33 cellular contexts compared by ENCODE assay signal in the genomic region with DNA sequence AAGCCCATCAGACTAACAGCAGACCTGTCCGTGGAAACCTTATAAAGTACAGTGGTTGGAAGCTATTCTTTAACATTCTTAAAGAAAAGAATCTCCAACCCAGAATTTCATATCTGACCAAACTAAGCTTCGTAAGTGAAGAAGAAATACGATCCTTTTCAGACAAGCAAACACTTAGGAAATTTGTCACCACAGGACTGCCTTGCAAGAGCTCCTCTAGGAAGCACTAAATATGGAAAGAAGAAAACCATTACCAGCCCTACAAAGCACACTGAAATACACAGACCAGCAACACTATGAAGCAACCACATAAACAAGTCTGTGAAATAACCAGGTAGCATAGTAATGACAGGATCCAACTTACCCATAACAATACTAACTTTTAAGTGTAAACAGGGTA.
"Had no signal": no experiment of that assay in that cellular context is flagged by ENCODE, and none has a peak within 500 bp of the region (broad histone marks: within the 10 kb centered on the region; RNA-seq: fewer than 3 reads in every experiment).

No MANE protein-coding gene starts in this region.

- H3K4me3 Mint-ChIP-seq: activated CD4-positive, alpha-beta memory T cell treated with anti-CD3 and anti-CD28 coated beads for 36 hours; activated naive CD4-positive, alpha-beta T cell treated with anti-CD3 and anti-CD28 coated beads, Interleukin-2, amount 50 U/mL, for 24 hours; activated T-cell treated with anti-CD3 and anti-CD28 coated beads, Interleukin-2, amount 50 U/mL, for 24 hours; activated T-helper 17 cell treated with anti-CD3 and anti-CD28 coated beads, Interleukin-2, amount 50 U/mL, for 72 hours; endodermal cell; naive thymus-derived CD8-positive, alpha-beta T cell; neural crest cell; stimulated activated naive B cell treated with anti-CD40 and anti-IgM and Interleukin-4, amounts not matched to agents 10 μg/mL and 1 μg/mL and 100 μg/mL, for 72 hours had no signal

- H3K4me1 ChIP-seq: adrenal gland, ascending aorta, parathyroid adenoma, psoas muscle, sigmoid colon, stomach, tibial artery, upper lobe of right lung had no signal

- H3K9me3 ChIP-seq: adrenal gland, ascending aorta, gastrocnemius medialis, psoas muscle, sigmoid colon, stomach, tibial artery, upper lobe of right lung had no signal

- H3K27ac ChIP-seq: adrenal gland, ascending aorta, brain microvascular endothelial cell, gastrocnemius medialis, parathyroid adenoma, psoas muscle, sigmoid colon, stomach, tibial artery, upper lobe of right lung, WERI-Rb-1 had no signal

- H3K27me3 Mint-ChIP-seq: activated CD4-positive, alpha-beta memory T cell treated with anti-CD3 and anti-CD28 coated beads for 36 hours; activated naive CD4-positive, alpha-beta T cell treated with anti-CD3 and anti-CD28 coated beads, Interleukin-2, amount 50 U/mL, for 24 hours; activated T-cell treated with anti-CD3 and anti-CD28 coated beads, Interleukin-2, amount 50 U/mL, for 24 hours; T-helper 17 cell had no signal

- H2AFZ ChIP-seq: parathyroid adenoma had no signal

- H3K9ac ChIP-seq: parathyroid adenoma had no signal

- DNase-seq: activated CD4-positive, alpha-beta memory T cell treated with anti-CD3 and anti-CD28 coated beads for 36 hours; activated CD4-positive, alpha-beta T cell treated with anti-CD3 and anti-CD28 coated beads for 48 hours; activated CD8-positive, alpha-beta memory T cell treated with anti-CD3 and anti-CD28 coated beads, Interleukin-2, amount 50 U/mL, for 48 hours; activated T-cell treated with anti-CD3 and anti-CD28 coated beads, Interleukin-2, amount 50 U/mL, for 24 hours; adrenal gland; brain microvascular endothelial cell; cortex of kidney; endodermal cell; gastrocnemius medialis; glutamatergic neuron; islet precursor cell; left cardiac atrium; midbrain; naive thymus-derived CD8-positive, alpha-beta T cell; nucleus accumbens; psoas muscle; sigmoid colon; stimulated activated CD4-positive, alpha-beta T cell treated with anti-CD3 and anti-CD28 coated beads, Interleukin-15, amount 100 ng/mL, for 24 hours; stimulated activated CD4-positive, alpha-beta T cell treated with anti-CD3 and anti-CD28 coated beads, Interleukin-2, amount 100 ng/mL, for 24 hours; stimulated activated naive B cell treated with anti-CD40 and anti-IgM and Interleukin-4, amounts not matched to agents 10 μg/mL and 1 μg/mL and 100 μg/mL, for 72 hours; stomach; T-helper 17 cell; T1000; tibial artery; upper lobe of right lung; WERI-Rb-1 had no signal

- H3K36me3 Mint-ChIP-seq: activated CD4-positive, alpha-beta memory T cell treated with anti-CD3 and anti-CD28 coated beads for 36 hours; stimulated activated naive B cell treated with anti-CD40 and anti-IgM and Interleukin-4, amounts not matched to agents 10 μg/mL and 1 μg/mL and 100 μg/mL, for 72 hours had no signal

- H3K4me1 Mint-ChIP-seq: activated naive CD4-positive, alpha-beta T cell treated with anti-CD3 and anti-CD28 coated beads, Interleukin-2, amount 50 U/mL, for 24 hours; activated T-helper 17 cell treated with anti-CD3 and anti-CD28 coated beads, Interleukin-2, amount 50 U/mL, for 72 hours; neural crest cell had no signal

- H3K27me3 ChIP-seq: adrenal gland, ascending aorta, brain microvascular endothelial cell, gastrocnemius medialis, sigmoid colon, tibial artery, upper lobe of right lung had no signal

- H3K9me3 Mint-ChIP-seq: activated CD4-positive, alpha-beta memory T cell treated with anti-CD3 and anti-CD28 coated beads for 36 hours; activated naive CD4-positive, alpha-beta T cell treated with anti-CD3 and anti-CD28 coated beads, Interleukin-2, amount 50 U/mL, for 24 hours; activated T-cell treated with anti-CD3 and anti-CD28 coated beads, Interleukin-2, amount 50 U/mL, for 24 hours; activated T-helper 17 cell treated with anti-CD3 and anti-CD28 coated beads, Interleukin-2, amount 50 U/mL, for 72 hours; naive thymus-derived CD8-positive, alpha-beta T cell; neural crest cell had no signal

- H3K4me3 ChIP-seq: adrenal gland, ascending aorta, gastrocnemius medialis, psoas muscle, sigmoid colon, stomach, tibial artery, upper lobe of right lung had no signal

- H3K27ac Mint-ChIP-seq: activated CD4-positive, alpha-beta memory T cell treated with anti-CD3 and anti-CD28 coated beads for 36 hours; activated naive CD4-positive, alpha-beta T cell treated with anti-CD3 and anti-CD28 coated beads, Interleukin-2, amount 50 U/mL, for 24 hours; activated T-cell treated with anti-CD3 and anti-CD28 coated beads, Interleukin-2, amount 50 U/mL, for 24 hours; activated T-helper 17 cell treated with anti-CD3 and anti-CD28 coated beads, Interleukin-2, amount 50 U/mL, for 72 hours; endodermal cell; naive thymus-derived CD8-positive, alpha-beta T cell; stimulated activated naive B cell treated with anti-CD40 and anti-IgM and Interleukin-4, amounts not matched to agents 10 μg/mL and 1 μg/mL and 100 μg/mL, for 72 hours; T-helper 17 cell had no signal

- H3K79me2 ChIP-seq: parathyroid adenoma had no signal

- ATAC-seq: activated CD4-positive, CD25-positive, alpha-beta regulatory T cell treated with anti-CD3 and anti-CD28 coated beads, Interleukin-2, amount 50 U/mL, for 24 hours; activated T-helper 17 cell treated with anti-CD3 and anti-CD28 coated beads, Interleukin-2, amount 50 U/mL, for 72 hours; esophagus mucosa; gastrocnemius medialis; left cardiac atrium; naive thymus-derived CD8-positive, alpha-beta T cell; psoas muscle; stimulated activated naive B cell treated with anti-CD40 and anti-IgM and Interleukin-4, amounts not matched to agents 10 μg/mL and 1 μg/mL and 100 μg/mL, for 72 hours; T-helper 17 cell; upper lobe of right lung had no signal

- H3K36me3 ChIP-seq: adrenal gland, ascending aorta, brain microvascular endothelial cell, gastrocnemius medialis, sigmoid colon, stomach, tibial artery, upper lobe of right lung, WERI-Rb-1 had no signal
